Comparison of ENCODE assay signal across 22 cellular contexts in the genomic region with DNA sequence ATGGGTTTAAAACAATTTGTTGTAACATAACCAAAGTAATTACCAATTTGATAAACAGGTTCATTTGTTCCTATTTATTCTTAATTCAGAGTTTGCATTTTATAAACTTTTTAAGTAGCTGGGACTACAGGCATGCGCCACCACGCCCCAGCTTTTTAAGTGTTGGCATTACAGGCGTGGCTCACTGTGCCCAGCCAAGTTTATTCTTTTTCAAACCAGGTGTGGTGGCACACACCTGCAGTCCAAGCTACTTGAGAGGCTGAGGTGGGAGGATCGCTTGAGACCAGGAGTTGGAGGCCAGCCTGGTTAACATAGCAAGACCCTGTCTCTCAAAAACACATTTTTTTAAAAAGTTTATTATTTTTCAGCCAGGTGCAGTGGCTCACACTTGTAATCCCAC. TPM values are rescaled to one million over a fixed set of nuclear protein-coding genes. Genes with fewer than 3 reads are reported as not detected.
DNase-seq lines count a peak whose midpoint lies in the region; ATAC-seq and TF ChIP-seq lines count a peak whose summit lies in the region.
"Had no signal": no experiment of that assay in that cellular context is flagged by ENCODE, and none has a peak within 500 bp of the region (broad histone marks: within the 10 kb centered on the region; RNA-seq: fewer than 3 reads in every experiment).

No MANE protein-coding gene starts in this region.

- CTCF ChIA-PET in RWPE1 (lab: Yijun Ruan, JAX): no interaction called here

- ATAC-seq in left colon (peak; percentile 51), sciatic nerve (no peak)
- ATAC-seq: A549, GM12878 had no signal

- H3K27me3 ChIP-seq in esophagus squamous epithelium (no peaks in the 10 kb centered on the region), SJCRH30 (no peaks in the 10 kb centered on the region)
- H3K27me3 ChIP-seq: BLaER1 treated with 17β-estradiol and CSF1 and Interleukin-3, amounts not matched to agents 10 nM and 100 nM had no signal

- intact Hi-C loops in left colon (cut with DNase I, micrococcal nuclease): no loop called here
- intact Hi-C loops in sciatic nerve (cut with DNase I): no loop called here
- intact Hi-C loops in esophagus squamous epithelium (cut with DNase I): no loop called here

- DNase-seq in RWPE1 (ENCODE audit: low spot score): no peak
- no peak for DNase-seq in left colon
- DNase-seq in sciatic nerve (ENCODE audit: low spot score): peak; percentile 31
- no peak for DNase-seq in esophagus squamous epithelium (lab: John Stamatoyannopoulos, UW)
- DNase-seq in SJCRH30: no peak
- DNase-seq: AML-193; CD4-positive, alpha-beta memory T cell; CD4-positive, CD25-positive, alpha-beta regulatory T cell; CD8-positive, alpha-beta memory T cell; COR-L47; DMS 273 treated with DMSO at 0.1 percent for 48 hours; DMS153; DMS53; DMS79; DND-41; EL; GDM1 had no signal

- TF ChIP-seq CTCF in RWPE1 (conservative IDR thresholded peaks at IDR 0.05; ENCODE audit: low read depth): no peak
- TF ChIP-seq CTCF in esophagus squamous epithelium (IDR thresholded peaks at IDR 0.05): no peak

- H3K9me3 ChIP-seq in esophagus squamous epithelium (no peaks in the 10 kb centered on the region), SJCRH30 (replicated peaks) (no peaks in the 10 kb centered on the region)
- H3K9me3 ChIP-seq: A549 had no signal

- peak overlapping the region; percentile 38 for H3K27ac ChIP-seq in RWPE1
- H3K27ac ChIP-seq in esophagus squamous epithelium: no peak overlapping the region
- no peak overlapping the region for H3K27ac ChIP-seq in SJCRH30
- H3K27ac ChIP-seq: 22Rv1; A549; BLaER1 treated with 17β-estradiol and CSF1 and Interleukin-3, amounts not matched to agents 10 nM and 100 nM; C4-2B had no signal

- no peak for TF ChIP-seq POLR2A in esophagus squamous epithelium (IDR thresholded peaks at IDR 0.05)

- no peak overlapping the region for H3K4me3 ChIP-seq in esophagus squamous epithelium
- H3K4me3 ChIP-seq in SJCRH30: no peak overlapping the region
- H3K4me3 ChIP-seq: A549; BLaER1 treated with 17β-estradiol and CSF1 and Interleukin-3, amounts not matched to agents 10 nM and 100 nM; GM12878 had no signal

- 71 to 80% methylated on average over 4 of the region's 4 CpGs for WGBS in esophagus squamous epithelium, 2 donors

- POLR2A ChIA-PET in RWPE1 (lab: Yijun Ruan, JAX; ENCODE audit: low non-redundant PET): no interaction called here

- H3K4me1 ChIP-seq in esophagus squamous epithelium (peaks cover 4 to 23% (median 10%) of the 10 kb centered on the region in 3 donors), SJCRH30 (no peaks in the 10 kb centered on the region)
- H3K4me1 ChIP-seq: A549 had no signal

- H3K36me3 ChIP-seq in esophagus squamous epithelium (peaks cover 0 to 88% (median 8%) of the 10 kb centered on the region in 3 donors), SJCRH30 (peaks cover 12% of the 10 kb centered on the region)

RNA-seq across cellular contexts. Expression of gene PPFIA1, which starts 19.1 kb away (rescaled TPM):
- 10 to 100 TPM; 52.8 to 79.1 TPM for total RNA-seq in left colon
- total RNA-seq in sciatic nerve: 82.4 TPM
- 10 to 100 TPM; 21.0 to 34.7 (median 29.8) TPM for total RNA-seq in esophagus squamous epithelium
- total RNA-seq in SJCRH30 (2014; rRNA removed; shearing (Covaris generic)): 35.0 and 35.8 TPM in 2 replicates
